Comparison of ENCODE assay signal across 20 cellular contexts in genomic region chr9:34443533-34443932, GRCh38. TPM values are rescaled to one million over a fixed set of nuclear protein-coding genes. Genes with fewer than 3 reads are reported as not detected.
DNase-seq lines count a peak whose midpoint lies in the region; ATAC-seq, FAIRE-seq and TF ChIP-seq lines count a peak whose summit lies in the region.
"Had no signal": no experiment of that assay in that cellular context is flagged by ENCODE, and none has a peak within 500 bp of the region (broad histone marks: within the 10 kb centered on the region; RNA-seq: fewer than 3 reads in every experiment).

No MANE protein-coding gene starts in this region.

- H3K27ac ChIP-seq in mesendoderm (ENCODE audit: low read depth, low read length): no peak overlapping the region
- H3K27ac ChIP-seq: 22Rv1, PC-9, SJCRH30 had no signal

- no peak overlapping the region for H3K4me2 ChIP-seq in mesendoderm (ENCODE audit: low read length)
- H3K4me2 ChIP-seq: PC-9 had no signal

- no peak overlapping the region for H4K8ac ChIP-seq in mesendoderm (ENCODE audit: low read depth, low read length)

- peaks cover 6% of the 10 kb centered on the region for H3K4me1 ChIP-seq in mesendoderm (ENCODE audit: control insufficient read depth, low read depth, low read length)

- no peak overlapping the region for H2BK120ac ChIP-seq in mesendoderm (ENCODE audit: low read depth, low read length)

- H3K4ac ChIP-seq in mesendoderm (ENCODE audit: low read depth, low read length): no peak overlapping the region

- WGBS in mesendoderm (ENCODE audit: extremely low coverage, insufficient coverage, low lambda C conversion rate): no CpG with 5 or more reads among the region's 2 CpGs

- no peak for TF ChIP-seq CTCF in bronchial epithelial cell (IDR thresholded peaks at IDR 0.05; ENCODE audit: insufficient read depth, low read length, severe bottlenecking)

- H3K27me3 ChIP-seq in bronchial epithelial cell (ENCODE audit: control insufficient read depth, insufficient read depth, low read length) (no peaks in the 10 kb centered on the region), mesendoderm (ENCODE audit: insufficient read depth, low read length, poor library complexity) (no peaks in the 10 kb centered on the region)
- H3K27me3 ChIP-seq: SJCRH30 had no signal

- no peak overlapping the region for H3K18ac ChIP-seq in mesendoderm (ENCODE audit: low read length)

- H3K23ac ChIP-seq in mesendoderm (ENCODE audit: low read length): no peak overlapping the region

- peaks cover 4% of the 10 kb centered on the region for H3K79me1 ChIP-seq in mesendoderm (ENCODE audit: low read length)

- peak; percentile 52 for FAIRE-seq in bronchial epithelial cell (lab: Jason Lieb, UNC)
- FAIRE-seq: D721Med, GM19239, H54 had no signal

- no peak overlapping the region for H3K9ac ChIP-seq in mesendoderm (ENCODE audit: low read length)

- no peak for ATAC-seq in HG02678 (IDR thresholded peaks at IDR 0.05; ENCODE audit: unreplicated experiment)

- H3K36me3 ChIP-seq in bronchial epithelial cell (ENCODE audit: control insufficient read depth, insufficient read depth, low read length): no peaks in the 10 kb centered on the region
- no peaks in the 10 kb centered on the region for H3K36me3 ChIP-seq in mesendoderm (ENCODE audit: control insufficient read depth, insufficient read depth, low read length)
- H3K36me3 ChIP-seq: SJCRH30 had no signal

- no peak overlapping the region for H4K5ac ChIP-seq in mesendoderm (ENCODE audit: low read length)

- DNase-seq in DMS 273 (lab: John Stamatoyannopoulos, UW; ENCODE audit: unreplicated experiment) (peak; percentile 72), DMS 273 treated with DMSO at 0.1 percent for 48 hours (lab: John Stamatoyannopoulos, UW) (no peak), LHCN-M2 (ENCODE audit: low read depth) (peak; percentile 22), bronchial epithelial cell (ENCODE audit: low read depth) (no peak), mesendoderm (peak; percentile 51)
- DNase-seq in stimulated activated CD4-positive, alpha-beta T cell treated with anti-CD3 and anti-CD28 coated beads, Interleukin-4, amount 100 ng/mL, for 4 hours: no peak
- no peak for DNase-seq in stimulated activated CD4-positive, alpha-beta T cell treated with anti-CD3 and anti-CD28 coated beads, Interleukin-4, amount 100 ng/mL, for 24 hours
- DNase-seq: CD8-positive, alpha-beta memory T cell; MM.1S; NCI-H1092 treated with DMSO at 0.1 percent for 48 hours; NCI-H1694 treated with DMSO at 0.1 percent for 48 hours; NCI-H510A treated with DMSO at 0.1 percent for 48 hours; PC-9; SJCRH30 had no signal

- no peak overlapping the region for H2BK5ac ChIP-seq in mesendoderm (ENCODE audit: low read length)

- H2AK5ac ChIP-seq in mesendoderm (ENCODE audit: low read length): no peak overlapping the region

- H3K56ac ChIP-seq in mesendoderm (ENCODE audit: low read length): no peak overlapping the region

- H3K4me3 ChIP-seq in bronchial epithelial cell (ENCODE audit: low read depth, low read length) (no peak overlapping the region), mesendoderm (ENCODE audit: low read length) (no peak overlapping the region)
- H3K4me3 ChIP-seq: PC-9, SJCRH30 had no signal

- H2BK15ac ChIP-seq in mesendoderm (replicated peaks; ENCODE audit: low read depth): no peak overlapping the region

- H3K79me2 ChIP-seq in mesendoderm (ENCODE audit: control insufficient read depth, insufficient read depth, low read length): no peaks in the 10 kb centered on the region

RNA-seq across cellular contexts. Expression of gene FAM219A, which starts 14.8 kb away (rescaled TPM):
- total RNA-seq in LHCN-M2 (2014; rRNA removed) (13.0 and 17.6 TPM in 2 replicates), bronchial epithelial cell (3.9 and 5.4 TPM in 2 replicates)
- polyA plus RNA-seq in LHCN-M2 (2012): 15.5 TPM
- polyA plus RNA-seq in mesendoderm (2013, experiment 1 of 2): 7.3 TPM
- polyA plus RNA-seq in mesendoderm (2013, experiment 2 of 2): 7.0 TPM

RNA-seq across cellular contexts. Expression of gene DNAI1, which starts 15.1 kb away (rescaled TPM):
- total RNA-seq in LHCN-M2 (2014; rRNA removed): not detected in 2 replicates
- not detected for polyA plus RNA-seq in LHCN-M2 (2012)
- total RNA-seq in bronchial epithelial cell: not detected in 2 replicates
- polyA plus RNA-seq in mesendoderm (2013, experiment 1 of 2): 0.07 TPM
- polyA plus RNA-seq in mesendoderm (2013, experiment 2 of 2): 0.08 TPM
- total RNA-seq: CD8-positive, alpha-beta memory T cell had no signal
- polyA plus RNA-seq: BJ; CD8-positive, alpha-beta memory T cell had no signal

Comparison
In these comparisons a context has a peak if more than half of its experiments do, and no peak if none do; other contexts are left out.
1. DNase-seq: peak in DMS 273 (single experiment), LHCN-M2 (single experiment) and mesendoderm (single experiment); none in DMS 273 treated with DMSO at 0.1 percent for 48 hours (single experiment), bronchial epithelial cell (single experiment), stimulated activated CD4-positive, alpha-beta T cell treated with anti-CD3 and anti-CD28 coated beads, Interleukin-4, amount 100 ng/mL, for 4 hours (0 of 2) and stimulated activated CD4-positive, alpha-beta T cell treated with anti-CD3 and anti-CD28 coated beads, Interleukin-4, amount 100 ng/mL, for 24 hours (single experiment).